9 cellular contexts compared by ENCODE assay signal in the genomic region with DNA sequence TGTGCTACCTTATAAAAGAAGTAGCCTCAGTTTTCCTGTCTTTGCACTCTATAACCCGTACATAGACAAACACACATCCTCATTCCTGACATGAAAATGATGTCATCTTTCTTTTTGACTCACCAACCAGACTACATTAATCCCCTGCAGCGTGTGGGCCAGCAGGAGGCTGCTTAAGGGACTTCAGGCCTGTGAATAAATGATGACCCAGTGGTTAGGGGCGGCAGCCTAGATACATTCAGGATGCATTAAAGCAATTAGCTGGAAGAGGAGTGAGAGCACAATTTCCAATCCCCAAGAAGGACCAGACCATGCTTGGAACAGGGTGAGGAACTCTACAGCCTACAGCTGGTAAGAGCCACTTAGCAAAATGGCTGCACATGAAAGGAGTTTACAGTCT. TPM values are rescaled to one million over a fixed set of nuclear protein-coding genes. Genes with fewer than 3 reads are reported as not detected.
DNase-seq lines count a peak whose midpoint lies in the region; ATAC-seq, FAIRE-seq and TF ChIP-seq lines count a peak whose summit lies in the region.
"Had no signal": no experiment of that assay in that cellular context is flagged by ENCODE, and none has a peak within 500 bp of the region (broad histone marks: within the 10 kb centered on the region; RNA-seq: fewer than 3 reads in every experiment).

No MANE protein-coding gene starts in this region.

- ATAC-seq in GM19395 (IDR thresholded peaks at IDR 0.05; ENCODE audit: unreplicated experiment), result peak; percentile 87
- peak; percentile 96 for ATAC-seq in HG03378 (IDR thresholded peaks at IDR 0.05; ENCODE audit: unreplicated experiment)

- no peak for FAIRE-seq in frontal cortex (lab: Jason Lieb, UNC)
- FAIRE-seq: colon had no signal

- peak overlapping the region in 1 of 5 experiments; percentile 7 for H3K4me3 Mint-ChIP-seq in brain

- peak overlapping the region; percentile 58 to 95 (median 83) for H3K27ac Mint-ChIP-seq in brain

- H3K36me3 Mint-ChIP-seq in brain, result no peaks in the 10 kb centered on the region

- TF ChIP-seq CTCF in brain (conservative IDR thresholded peaks at IDR 0.05), result no peak

- H3K27me3 Mint-ChIP-seq in brain, result peaks cover 3% of the 10 kb centered on the region

- DNase-seq in Daoy (ENCODE audit: low read depth) (peak; percentile 90), SIG-M5 (lab: John Stamatoyannopoulos, UW) (no peak), LoVo (ENCODE audit: low spot score) (no peak), frontal cortex (ENCODE audit: low spot score in 2 of 2) (no peak), NCI-H774 (lab: John Stamatoyannopoulos, UW) (no peak)

- H3K4me1 Mint-ChIP-seq in brain, result peaks cover 100% of the 10 kb centered on the region

- H3K9me3 Mint-ChIP-seq in brain, result no peaks in the 10 kb centered on the region

RNA-seq across cellular contexts. Expression of gene KLF7, which starts 57.3 kb away (rescaled TPM):
- total RNA-seq in Daoy (2014; rRNA removed; shearing (Covaris generic)), result 10.7 TPM in 2 replicates
- polyA plus RNA-seq in brain (ENCODE audit: insufficient read depth, low read depth, low replicate concordance), result 11.2 TPM
- total RNA-seq in frontal cortex, result 52.6 TPM
